ENCODE assay signal across 2 cellular contexts in the genomic region with DNA sequence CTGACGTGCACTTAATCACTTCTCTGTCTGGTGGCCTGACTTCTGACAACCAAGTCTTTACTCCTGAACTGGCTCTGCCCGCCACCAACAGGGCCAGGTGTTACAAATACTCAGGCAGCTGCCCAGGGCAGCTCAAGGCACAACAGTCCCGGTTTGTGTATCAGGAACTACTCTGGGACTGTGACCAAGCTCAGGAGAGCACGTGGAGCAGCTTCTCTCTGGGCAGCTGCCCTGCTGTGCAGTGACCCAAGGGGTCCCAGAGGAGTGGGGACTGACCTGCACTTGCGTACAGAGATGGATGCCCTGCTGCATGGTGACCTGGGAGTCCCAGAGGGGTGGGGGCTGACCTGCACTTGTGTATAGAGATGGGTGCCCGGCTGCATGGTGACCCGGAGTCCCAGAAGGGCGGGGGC.
TF ChIP-seq lines count a peak whose summit lies in the region.

No MANE protein-coding gene starts in this region.

TF ChIP-seq in GM23338, 12 proteins besides CTCF, POLR2A, EP300 and RAD21 (continues in another document):
- TF ChIP-seq ZNF114 (CRISPR knock-in tag; IDR thresholded peaks at IDR 0.05): no peak
- no peak for TF ChIP-seq NANOG (IDR thresholded peaks at IDR 0.05; ENCODE audit: borderline replicate concordance)
- no peak for TF ChIP-seq JUNB (IDR thresholded peaks at IDR 0.05; ENCODE audit: unreplicated experiment)
- no peak for TF ChIP-seq EZH2 (IDR thresholded peaks at IDR 0.05; ENCODE audit: low read depth, unreplicated experiment)
- TF ChIP-seq, protein P1, sequence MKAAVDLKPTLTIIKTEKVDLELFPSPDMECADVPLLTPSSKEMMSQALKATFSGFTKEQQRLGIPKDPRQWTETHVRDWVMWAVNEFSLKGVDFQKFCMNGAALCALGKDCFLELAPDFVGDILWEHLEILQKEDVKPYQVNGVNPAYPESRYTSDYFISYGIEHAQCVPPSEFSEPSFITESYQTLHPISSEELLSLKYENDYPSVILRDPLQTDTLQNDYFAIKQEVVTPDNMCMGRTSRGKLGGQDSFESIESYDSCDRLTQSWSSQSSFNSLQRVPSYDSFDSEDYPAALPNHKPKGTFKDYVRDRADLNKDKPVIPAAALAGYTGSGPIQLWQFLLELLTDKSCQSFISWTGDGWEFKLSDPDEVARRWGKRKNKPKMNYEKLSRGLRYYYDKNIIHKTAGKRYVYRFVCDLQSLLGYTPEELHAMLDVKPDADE (IDR thresholded peaks at IDR 0.05): no peak
- TF ChIP-seq, protein P2, sequence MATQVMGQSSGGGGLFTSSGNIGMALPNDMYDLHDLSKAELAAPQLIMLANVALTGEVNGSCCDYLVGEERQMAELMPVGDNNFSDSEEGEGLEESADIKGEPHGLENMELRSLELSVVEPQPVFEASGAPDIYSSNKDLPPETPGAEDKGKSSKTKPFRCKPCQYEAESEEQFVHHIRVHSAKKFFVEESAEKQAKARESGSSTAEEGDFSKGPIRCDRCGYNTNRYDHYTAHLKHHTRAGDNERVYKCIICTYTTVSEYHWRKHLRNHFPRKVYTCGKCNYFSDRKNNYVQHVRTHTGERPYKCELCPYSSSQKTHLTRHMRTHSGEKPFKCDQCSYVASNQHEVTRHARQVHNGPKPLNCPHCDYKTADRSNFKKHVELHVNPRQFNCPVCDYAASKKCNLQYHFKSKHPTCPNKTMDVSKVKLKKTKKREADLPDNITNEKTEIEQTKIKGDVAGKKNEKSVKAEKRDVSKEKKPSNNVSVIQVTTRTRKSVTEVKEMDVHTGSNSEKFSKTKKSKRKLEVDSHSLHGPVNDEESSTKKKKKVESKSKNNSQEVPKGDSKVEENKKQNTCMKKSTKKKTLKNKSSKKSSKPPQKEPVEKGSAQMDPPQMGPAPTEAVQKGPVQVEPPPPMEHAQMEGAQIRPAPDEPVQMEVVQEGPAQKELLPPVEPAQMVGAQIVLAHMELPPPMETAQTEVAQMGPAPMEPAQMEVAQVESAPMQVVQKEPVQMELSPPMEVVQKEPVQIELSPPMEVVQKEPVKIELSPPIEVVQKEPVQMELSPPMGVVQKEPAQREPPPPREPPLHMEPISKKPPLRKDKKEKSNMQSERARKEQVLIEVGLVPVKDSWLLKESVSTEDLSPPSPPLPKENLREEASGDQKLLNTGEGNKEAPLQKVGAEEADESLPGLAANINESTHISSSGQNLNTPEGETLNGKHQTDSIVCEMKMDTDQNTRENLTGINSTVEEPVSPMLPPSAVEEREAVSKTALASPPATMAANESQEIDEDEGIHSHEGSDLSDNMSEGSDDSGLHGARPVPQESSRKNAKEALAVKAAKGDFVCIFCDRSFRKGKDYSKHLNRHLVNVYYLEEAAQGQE (IDR thresholded peaks at IDR 0.05; ENCODE audit: unreplicated experiment): no peak
- TF ChIP-seq ZNF331 (CRISPR knock-in tag; IDR thresholded peaks at IDR 0.05; ENCODE audit: low read depth): no peak
- TF ChIP-seq STAT1 (IDR thresholded peaks at IDR 0.05; ENCODE audit: unreplicated experiment): no peak
- TF ChIP-seq CREB1 (CRISPR knock-in tag; IDR thresholded peaks at IDR 0.05; ENCODE audit: low read depth): no peak
- TF ChIP-seq, protein P3, sequence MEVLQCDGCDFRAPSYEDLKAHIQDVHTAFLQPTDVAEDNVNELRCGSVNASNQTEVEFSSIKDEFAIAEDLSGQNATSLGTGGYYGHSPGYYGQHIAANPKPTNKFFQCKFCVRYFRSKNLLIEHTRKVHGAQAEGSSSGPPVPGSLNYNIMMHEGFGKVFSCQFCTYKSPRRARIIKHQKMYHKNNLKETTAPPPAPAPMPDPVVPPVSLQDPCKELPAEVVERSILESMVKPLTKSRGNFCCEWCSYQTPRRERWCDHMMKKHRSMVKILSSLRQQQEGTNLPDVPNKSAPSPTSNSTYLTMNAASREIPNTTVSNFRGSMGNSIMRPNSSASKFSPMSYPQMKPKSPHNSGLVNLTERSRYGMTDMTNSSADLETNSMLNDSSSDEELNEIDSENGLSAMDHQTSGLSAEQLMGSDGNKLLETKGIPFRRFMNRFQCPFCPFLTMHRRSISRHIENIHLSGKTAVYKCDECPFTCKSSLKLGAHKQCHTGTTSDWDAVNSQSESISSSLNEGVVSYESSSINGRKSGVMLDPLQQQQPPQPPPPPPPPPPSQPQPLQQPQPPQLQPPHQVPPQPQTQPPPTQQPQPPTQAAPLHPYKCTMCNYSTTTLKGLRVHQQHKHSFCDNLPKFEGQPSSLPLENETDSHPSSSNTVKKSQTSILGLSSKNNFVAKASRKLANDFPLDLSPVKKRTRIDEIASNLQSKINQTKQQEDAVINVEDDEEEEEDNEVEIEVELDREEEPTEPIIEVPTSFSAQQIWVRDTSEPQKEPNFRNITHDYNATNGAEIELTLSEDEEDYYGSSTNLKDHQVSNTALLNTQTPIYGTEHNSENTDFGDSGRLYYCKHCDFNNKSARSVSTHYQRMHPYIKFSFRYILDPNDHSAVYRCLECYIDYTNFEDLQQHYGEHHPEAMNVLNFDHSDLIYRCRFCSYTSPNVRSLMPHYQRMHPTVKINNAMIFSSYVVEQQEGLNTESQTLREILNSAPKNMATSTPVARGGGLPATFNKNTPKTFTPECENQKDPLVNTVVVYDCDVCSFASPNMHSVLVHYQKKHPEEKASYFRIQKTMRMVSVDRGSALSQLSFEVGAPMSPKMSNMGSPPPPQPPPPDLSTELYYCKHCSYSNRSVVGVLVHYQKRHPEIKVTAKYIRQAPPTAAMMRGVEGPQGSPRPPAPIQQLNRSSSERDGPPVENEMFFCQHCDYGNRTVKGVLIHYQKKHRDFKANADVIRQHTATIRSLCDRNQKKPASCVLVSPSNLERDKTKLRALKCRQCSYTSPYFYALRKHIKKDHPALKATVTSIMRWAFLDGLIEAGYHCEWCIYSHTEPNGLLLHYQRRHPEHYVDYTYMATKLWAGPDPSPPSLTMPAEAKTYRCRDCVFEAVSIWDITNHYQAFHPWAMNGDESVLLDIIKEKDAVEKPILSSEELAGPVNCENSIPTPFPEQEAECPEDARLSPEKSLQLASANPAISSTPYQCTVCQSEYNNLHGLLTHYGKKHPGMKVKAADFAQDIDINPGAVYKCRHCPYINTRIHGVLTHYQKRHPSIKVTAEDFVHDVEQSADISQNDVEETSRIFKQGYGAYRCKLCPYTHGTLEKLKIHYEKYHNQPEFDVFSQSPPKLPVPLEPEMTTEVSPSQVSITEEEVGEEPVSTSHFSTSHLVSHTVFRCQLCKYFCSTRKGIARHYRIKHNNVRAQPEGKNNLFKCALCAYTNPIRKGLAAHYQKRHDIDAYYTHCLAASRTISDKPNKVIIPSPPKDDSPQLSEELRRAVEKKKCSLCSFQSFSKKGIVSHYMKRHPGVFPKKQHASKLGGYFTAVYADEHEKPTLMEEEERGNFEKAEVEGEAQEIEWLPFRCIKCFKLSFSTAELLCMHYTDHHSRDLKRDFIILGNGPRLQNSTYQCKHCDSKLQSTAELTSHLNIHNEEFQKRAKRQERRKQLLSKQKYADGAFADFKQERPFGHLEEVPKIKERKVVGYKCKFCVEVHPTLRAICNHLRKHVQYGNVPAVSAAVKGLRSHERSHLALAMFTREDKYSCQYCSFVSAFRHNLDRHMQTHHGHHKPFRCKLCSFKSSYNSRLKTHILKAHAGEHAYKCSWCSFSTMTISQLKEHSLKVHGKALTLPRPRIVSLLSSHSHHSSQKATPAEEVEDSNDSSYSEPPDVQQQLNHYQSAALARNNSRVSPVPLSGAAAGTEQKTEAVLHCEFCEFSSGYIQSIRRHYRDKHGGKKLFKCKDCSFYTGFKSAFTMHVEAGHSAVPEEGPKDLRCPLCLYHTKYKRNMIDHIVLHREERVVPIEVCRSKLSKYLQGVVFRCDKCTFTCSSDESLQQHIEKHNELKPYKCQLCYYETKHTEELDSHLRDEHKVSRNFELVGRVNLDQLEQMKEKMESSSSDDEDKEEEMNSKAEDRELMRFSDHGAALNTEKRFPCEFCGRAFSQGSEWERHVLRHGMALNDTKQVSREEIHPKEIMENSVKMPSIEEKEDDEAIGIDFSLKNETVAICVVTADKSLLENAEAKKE (CRISPR knock-in tag; IDR thresholded peaks at IDR 0.05): no peak

TF ChIP-seq in HepG2, 621 proteins besides CTCF, POLR2A, EP300 and RAD21:
- TF ChIP-seq RBM22 (optimal IDR thresholded peaks at IDR 0.05; ENCODE audit: low read length) (peak; percentile 69), MTA1 (CRISPR knock-in tag; IDR thresholded peaks at IDR 0.05; ENCODE audit: borderline replicate concordance) (0 out of 2 replicates have a peak, but pooled peaks have one; percentile 21), AGO2 (optimal IDR thresholded peaks at IDR 0.05; ENCODE audit: low read depth, low read length) (peak; percentile 47), ZNF501 (CRISPR knock-in tag; IDR thresholded peaks at IDR 0.05) (0 out of 2 replicates have a peak, but pooled peaks have one; percentile 20)
- TF ChIP-seq, protein P4, sequence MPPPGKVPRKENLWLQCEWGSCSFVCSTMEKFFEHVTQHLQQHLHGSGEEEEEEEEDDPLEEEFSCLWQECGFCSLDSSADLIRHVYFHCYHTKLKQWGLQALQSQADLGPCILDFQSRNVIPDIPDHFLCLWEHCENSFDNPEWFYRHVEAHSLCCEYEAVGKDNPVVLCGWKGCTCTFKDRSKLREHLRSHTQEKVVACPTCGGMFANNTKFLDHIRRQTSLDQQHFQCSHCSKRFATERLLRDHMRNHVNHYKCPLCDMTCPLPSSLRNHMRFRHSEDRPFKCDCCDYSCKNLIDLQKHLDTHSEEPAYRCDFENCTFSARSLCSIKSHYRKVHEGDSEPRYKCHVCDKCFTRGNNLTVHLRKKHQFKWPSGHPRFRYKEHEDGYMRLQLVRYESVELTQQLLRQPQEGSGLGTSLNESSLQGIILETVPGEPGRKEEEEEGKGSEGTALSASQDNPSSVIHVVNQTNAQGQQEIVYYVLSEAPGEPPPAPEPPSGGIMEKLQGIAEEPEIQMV (CRISPR knock-in tag; IDR thresholded peaks at IDR 0.05; ENCODE audit: low read depth): no peak
- TF ChIP-seq, protein P5, sequence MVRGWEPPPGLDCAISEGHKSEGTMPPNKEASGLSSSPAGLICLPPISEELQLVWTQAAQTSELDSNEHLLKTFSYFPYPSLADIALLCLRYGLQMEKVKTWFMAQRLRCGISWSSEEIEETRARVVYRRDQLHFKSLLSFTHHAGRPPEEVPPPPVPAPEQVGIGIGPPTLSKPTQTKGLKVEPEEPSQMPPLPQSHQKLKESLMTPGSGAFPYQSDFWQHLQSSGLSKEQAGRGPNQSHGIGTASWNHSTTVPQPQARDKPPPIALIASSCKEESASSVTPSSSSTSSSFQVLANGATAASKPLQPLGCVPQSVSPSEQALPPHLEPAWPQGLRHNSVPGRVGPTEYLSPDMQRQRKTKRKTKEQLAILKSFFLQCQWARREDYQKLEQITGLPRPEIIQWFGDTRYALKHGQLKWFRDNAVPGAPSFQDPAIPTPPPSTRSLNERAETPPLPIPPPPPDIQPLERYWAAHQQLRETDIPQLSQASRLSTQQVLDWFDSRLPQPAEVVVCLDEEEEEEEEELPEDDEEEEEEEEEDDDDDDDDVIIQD (CRISPR knock-in tag; IDR thresholded peaks at IDR 0.05; ENCODE audit: low read depth): no peak
- TF ChIP-seq, protein P6, sequence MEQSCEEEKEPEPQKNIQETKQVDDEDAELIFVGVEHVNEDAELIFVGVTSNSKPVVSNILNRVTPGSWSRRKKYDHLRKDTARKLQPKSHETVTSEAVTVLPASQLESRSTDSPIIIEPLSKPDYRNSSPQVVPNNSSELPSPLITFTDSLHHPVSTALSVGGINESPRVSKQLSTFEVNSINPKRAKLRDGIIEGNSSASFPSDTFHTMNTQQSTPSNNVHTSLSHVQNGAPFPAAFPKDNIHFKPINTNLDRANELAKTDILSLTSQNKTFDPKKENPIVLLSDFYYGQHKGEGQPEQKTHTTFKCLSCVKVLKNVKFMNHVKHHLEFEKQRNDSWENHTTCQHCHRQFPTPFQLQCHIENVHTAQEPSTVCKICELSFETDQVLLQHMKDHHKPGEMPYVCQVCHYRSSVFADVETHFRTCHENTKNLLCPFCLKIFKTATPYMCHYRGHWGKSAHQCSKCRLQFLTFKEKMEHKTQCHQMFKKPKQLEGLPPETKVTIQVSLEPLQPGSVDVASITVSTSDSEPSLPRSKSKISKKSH (CRISPR knock-in tag; IDR thresholded peaks at IDR 0.05; ENCODE audit: borderline replicate concordance): 0 out of 2 replicates have a peak, but pooled peaks have one; percentile 38
